ENCODE assay signal across 17 cellular contexts in the genomic region with DNA sequence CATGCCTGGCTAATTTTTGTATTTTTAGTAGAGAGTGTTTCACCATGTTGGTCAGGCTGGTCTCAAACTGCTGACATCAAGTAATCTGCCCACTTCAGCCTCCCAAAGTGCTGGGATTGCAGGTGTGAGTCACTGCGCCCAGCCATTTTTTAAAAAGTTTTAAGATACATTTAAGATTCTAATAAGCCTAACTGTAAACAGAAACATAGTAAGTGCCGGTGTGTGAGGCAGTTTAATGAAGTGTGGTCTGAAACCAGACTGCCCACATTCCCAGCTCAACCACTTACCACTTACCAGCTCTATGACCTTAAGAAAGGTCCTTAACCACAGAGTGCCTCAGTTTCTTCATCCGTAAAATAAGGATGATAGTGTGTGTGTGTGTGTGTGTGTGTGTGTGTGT. TPM values are rescaled to one million over a fixed set of nuclear protein-coding genes. Genes with fewer than 3 reads are reported as not detected.
DNase-seq lines count a peak whose midpoint lies in the region; ATAC-seq and TF ChIP-seq lines count a peak whose summit lies in the region.
"Had no signal": no experiment of that assay in that cellular context is flagged by ENCODE, and none has a peak within 500 bp of the region (broad histone marks: within the 10 kb centered on the region; RNA-seq: fewer than 3 reads in every experiment).

No MANE protein-coding gene starts in this region.

- H3K9me1 ChIP-seq in IMR-90 (ENCODE audit: insufficient read depth, low read length), result peaks cover 3% of the 10 kb centered on the region; the same call in 1 of the 2 replicates

- no peak overlapping the region for H2AK9ac ChIP-seq in IMR-90 (replicated peaks; ENCODE audit: low read depth, low read length, poor library complexity)

- CTCF ChIA-PET in IMR-90 (lab: Yijun Ruan, JAX), result no interaction called here

- no peaks in the 10 kb centered on the region for H4K20me1 ChIP-seq in IMR-90 (ENCODE audit: insufficient read depth, low read length)

- H3K27ac ChIP-seq in IMR-90 (ENCODE audit: insufficient read depth, low read length), result no peak overlapping the region
- H3K27ac ChIP-seq: PC-9 had no signal

- H2AK5ac ChIP-seq in IMR-90 (ENCODE audit: low read depth, low read length), result no peak overlapping the region

- no peak for TF ChIP-seq RAD21 in IMR-90 (IDR thresholded peaks at IDR 0.05; ENCODE audit: low read length)

- intact Hi-C loops in IMR-90 (cut with micrococcal nuclease), result no loop called here

- no peak for DNase-seq in IMR-90
- peak; percentile 15 for DNase-seq in RPMI8226
- peak; percentile 6 for DNase-seq in glomerular visceral epithelial cell (ENCODE audit: extremely low spot score)
- DNase-seq in myocyte (ENCODE audit: low read depth), result peak; percentile 18
- no peak for DNase-seq in GM19240 (ENCODE audit: insufficient read length, low spot score)
- DNase-seq: DMS 273 treated with DMSO at 0.1 percent for 48 hours, DMS79 treated with DMSO at 0.1 percent for 48 hours, NCI-H1417, NCI-H1694 treated with DMSO at 0.1 percent for 48 hours, NCI-H446 treated with DMSO at 0.1 percent for 48 hours, NCI-H526 treated with DMSO at 0.1 percent for 48 hours, SIG-M5 had no signal

- no peak overlapping the region for H3K14ac ChIP-seq in IMR-90 (replicated peaks; ENCODE audit: low read depth, low read length)

- in situ Hi-C loops in IMR-90 (cut with MboI; ENCODE audit: low sequenced_read_pairs), result loop anchor here (25.0 kb wide), 1 partner anchor 364 kb away; no protein-coding TSS in a partner anchor

- H3K4me2 ChIP-seq in IMR-90 (ENCODE audit: low read depth, low read length), result no peak overlapping the region
- H3K4me2 ChIP-seq: PC-9 had no signal

- no peak overlapping the region for H2BK15ac ChIP-seq in IMR-90 (ENCODE audit: low read depth, low read length)

- no peak overlapping the region for H4K8ac ChIP-seq in IMR-90 (ENCODE audit: low read depth in 2 of 2, low read length in 2 of 2)

- H3K23ac ChIP-seq in IMR-90 (ENCODE audit: low read depth, low read length), result no peak overlapping the region

- no peak overlapping the region for H2BK5ac ChIP-seq in IMR-90 (ENCODE audit: low read depth, low read length, poor library complexity, severe bottlenecking)

- POLR2A ChIA-PET in IMR-90 (lab: Charles Lee; ENCODE audit: unreplicated experiment), result no interaction called here

- no peak overlapping the region for H3K18ac ChIP-seq in IMR-90 (ENCODE audit: low read depth, low read length)

- no peak overlapping the region for H3K4me3 ChIP-seq in IMR-90 (ENCODE audit: insufficient read depth, low read depth, low read length)
- H3K4me3 ChIP-seq: HAP-1, PC-9 had no signal

- no peak overlapping the region for H3K4ac ChIP-seq in IMR-90 (ENCODE audit: low read depth, low read length)

- H4K5ac ChIP-seq in IMR-90 (ENCODE audit: low read depth, low read length), result no peak overlapping the region

- H4K91ac ChIP-seq in IMR-90 (ENCODE audit: insufficient read depth, low read depth, low read length), result no peak overlapping the region

- H3K27me3 ChIP-seq in IMR-90 (ENCODE audit: control insufficient read depth, insufficient read depth, low read length), result no peaks in the 10 kb centered on the region

- TF ChIP-seq CTCF in IMR-90 (conservative IDR thresholded peaks at IDR 0.05; ENCODE audit: low read depth, low read length), result no peak

- no peak overlapping the region for H3K56ac ChIP-seq in IMR-90 (ENCODE audit: extremely low read depth, insufficient read depth, low read length)

- no peak for TF ChIP-seq POLR2A in IMR-90 (IDR thresholded peaks at IDR 0.05; ENCODE audit: low read depth, low read length)

- dilution Hi-C loops in IMR-90 (cut with HindIII; ENCODE audit: low sequenced_read_pairs, unreplicated experiment), result no loop called here

- H3K9me3 ChIP-seq in IMR-90 (ENCODE audit: control insufficient read depth, insufficient read depth, low read length), result no peaks in the 10 kb centered on the region

- H2BK20ac ChIP-seq in IMR-90 (ENCODE audit: low read depth, low read length), result no peak overlapping the region

- BruUV-seq in IMR-90 (replicated peaks; lab: Mats Ljungman, UMichigan), result no TSS peak

- no peaks in the 10 kb centered on the region for H3K79me1 ChIP-seq in IMR-90 (ENCODE audit: low read depth in 1 of 2, low read length in 2 of 2)

- ATAC-seq in IMR-90 (ENCODE audit: low read depth) (no peak), GM18873 (IDR thresholded peaks at IDR 0.05; ENCODE audit: low FRiP score, unreplicated experiment) (no peak), GM19452 (IDR thresholded peaks at IDR 0.05; ENCODE audit: unreplicated experiment) (no peak)
- ATAC-seq: SK-N-SH treated with all-trans-retinoic acid at 6 μM for 48 hours had no signal

- WGBS in IMR-90 (ENCODE audit: extremely low coverage in 2 of 2, insufficient read length in 1 of 2), 2 experiments, result no CpG with 5 or more reads among the region's 3 CpGs

- H2AFZ ChIP-seq in IMR-90 (replicated peaks; ENCODE audit: low read length, poor library complexity), result no peak overlapping the region
- H2AFZ ChIP-seq: PC-9 had no signal

- no peaks in the 10 kb centered on the region for H3K4me1 ChIP-seq in IMR-90 (ENCODE audit: control insufficient read depth, insufficient read depth, low read length)

- H3K36me3 ChIP-seq in IMR-90 (ENCODE audit: control insufficient read depth, insufficient read depth, low read length), result no peaks in the 10 kb centered on the region
- H3K36me3 ChIP-seq: HAP-1 had no signal

- no peak overlapping the region for H2BK120ac ChIP-seq in IMR-90 (ENCODE audit: low read depth, low read length)

- no peak overlapping the region for H3K9ac ChIP-seq in IMR-90 (ENCODE audit: low read depth, low read length)

TF ChIP-seq in IMR-90, 13 proteins besides CTCF, POLR2A, EP300 and RAD21:
- TF ChIP-seq MAFK (IDR thresholded peaks at IDR 0.05; ENCODE audit: low read depth, low read length) (0 out of 2 replicates have a peak, but pooled peaks have one; percentile 3), FOS (IDR thresholded peaks at IDR 0.05; ENCODE audit: low read depth, low read length) (no peak)

RNA-seq across cellular contexts. Expression of gene TMEM237, which starts 42.4 kb away (rescaled TPM):
- total RNA-seq in IMR-90 (2012; rRNA removed), result 46.9 and 58.8 TPM in 2 replicates
- polyA plus RNA-seq in IMR-90 (2012; rRNA removed), result 27.8 and 29.4 TPM in 2 replicates
- polyA plus RNA-seq in IMR-90 (2012; cell fraction: cytosol; rRNA removed), result 13.0 and 22.9 TPM in 2 replicates
- 4.8 and 31.4 TPM in 2 replicates for polyA plus RNA-seq in IMR-90 (2012; cell fraction: nucleus; rRNA removed; ENCODE audit: low replicate concordance)
- total RNA-seq in myocyte, result 32.6 and 37.6 TPM in 2 replicates
- 21.2 TPM for polyA plus RNA-seq in myocyte (2012)

Comparison
In these comparisons a context has a peak if more than half of its experiments do, and no peak if none do; other contexts are left out.
1. DNase-seq: peak in RPMI8226 (single experiment), glomerular visceral epithelial cell (single experiment) and myocyte (single experiment); none in IMR-90 (single experiment) and GM19240 (single experiment).